8 cellular contexts compared by ENCODE assay signal in genomic region chr13:33284916-33285315, GRCh38. TPM values are rescaled to one million over a fixed set of nuclear protein-coding genes. Genes with fewer than 3 reads are reported as not detected.
DNase-seq lines count a peak whose midpoint lies in the region; ATAC-seq, FAIRE-seq and TF ChIP-seq lines count a peak whose summit lies in the region.

No MANE protein-coding gene starts in this region.

- TF ChIP-seq EP300 in GM12878 (IDR thresholded peaks at IDR 0.05; ENCODE audit: borderline replicate concordance in 1 of 2, control insufficient read depth in 1 of 2, low read depth in 2 of 2, low read length in 2 of 2): no peak

- POLR2A ChIA-PET in GM12878 (lab: Charles Lee): no interaction called here

- H3K79me2 ChIP-seq in GM12878 (ENCODE audit: control insufficient read depth, insufficient read depth, low read length): no peaks in the 10 kb centered on the region

- H3K4me2 ChIP-seq in GM12878 (ENCODE audit: control insufficient read depth, insufficient read depth): peak overlapping the region; percentile 90

- no peak for DNase-seq in GM12892 (ENCODE audit: insufficient read length)
- no peak for DNase-seq in GM12878 (ENCODE audit: low read depth, low spot score)
- peak; percentile 77 for DNase-seq in superior temporal gyrus (ENCODE audit: extremely low spot score)
- DNase-seq in NCI-H1694 treated with DMSO at 0.1 percent for 48 hours (lab: John Stamatoyannopoulos, UW): no peak
- no peak for DNase-seq in activated CD4-positive, alpha-beta T cell treated with anti-CD3 and anti-CD28 coated beads, Interleukin-2, amount 50 U/mL, for 48 hours
- DNase-seq in GDM1 (lab: John Stamatoyannopoulos, UW): no peak

- no peaks in the 10 kb centered on the region for H3K4me1 ChIP-seq in GM12878 (ENCODE audit: control insufficient read depth, insufficient read depth, low read length)

- no peak for TF ChIP-seq POLR2A in GM12892 (IDR thresholded peaks at IDR 0.05; ENCODE audit: low read depth, low read length)
- no peak for TF ChIP-seq POLR2A in GM12878 (IDR thresholded peaks at IDR 0.05; ENCODE audit: low read depth, low read length)

- SMC1A ChIA-PET in GM12878 (lab: Charles Lee; ENCODE audit: uncharacterized antibody, unreplicated experiment): interaction anchor here (0.7 to 1.2 kb wide), 3 partner anchors 27 to 57 kb away, joined by 3 to 5 read pairs (median 3); no protein-coding TSS in a partner anchor

- H3K36me3 ChIP-seq in GM12878 (ENCODE audit: control insufficient read depth in 2 of 2, insufficient read depth in 2 of 2, low read length in 1 of 2): no peaks in the 10 kb centered on the region

- in situ Hi-C loops in GM12878 (cut with MboI): no loop called here

- intact Hi-C loops in GM12878 (cut with micrococcal nuclease; ENCODE audit: unreplicated experiment): no loop called here

- no peaks in the 10 kb centered on the region for H4K20me1 ChIP-seq in GM12878 (ENCODE audit: control insufficient read depth, insufficient read depth)

- ATAC-seq in HG02938 (IDR thresholded peaks at IDR 0.05; ENCODE audit: unreplicated experiment) (peak; percentile 22), GM12878 (peak; percentile 27)

- H2AFZ ChIP-seq in GM12878 (ENCODE audit: control insufficient read depth, low read depth, low read length): peak overlapping the region; percentile 97

- H3K27me3 ChIP-seq in GM12878 (replicated peaks in 1 of 2; ENCODE audit: control insufficient read depth in 2 of 2, insufficient read depth in 2 of 2, low read length in 1 of 2) (no peaks in the 10 kb centered on the region; a peak in 1 of 4 replicates), layer of hippocampus (ENCODE audit: control insufficient read depth, insufficient read depth, low read length) (no peaks in the 10 kb centered on the region)

- FAIRE-seq in GM12892 (lab: Jason Lieb, UNC) (peak; percentile 30), GM12878 (lab: Jason Lieb, UNC) (no peak)

- no peaks in the 10 kb centered on the region for H3K9me3 ChIP-seq in GM12878 (replicated peaks; ENCODE audit: control insufficient read depth, insufficient read depth, low read length)

- H3K27ac ChIP-seq in GM12878 (ENCODE audit: control insufficient read depth, insufficient read depth) (no peak overlapping the region), layer of hippocampus (ENCODE audit: low read depth, low read length) (peak overlapping the region; percentile 86)

- peak overlapping the region; percentile 70 for H3K4me3 ChIP-seq in GM12878

- CTCF ChIA-PET in GM12878 (lab: Yijun Ruan, JAX): no interaction called here

- peak overlapping the region; percentile 71 for H3K9ac ChIP-seq in GM12878 (ENCODE audit: control insufficient read depth, insufficient read depth, low read length)

- 28% methylated on average over 6 of the region's 6 CpGs for WGBS in GM12878 (ENCODE audit: insufficient coverage, insufficient replicate concordance, low lambda C conversion rate, missing lambda C conversion rate)

- no peak for TF ChIP-seq CTCF in GM12878 (IDR thresholded peaks at IDR 0.05 in 2 of 3, conservative IDR thresholded peaks at IDR 0.05 in 1 of 3; ENCODE audit: control insufficient read depth in 2 of 3, extremely low read depth in 1 of 3, insufficient read depth in 1 of 3, low read depth in 3 of 3, low read length in 3 of 3)

- TF ChIP-seq RAD21 in GM12878 (IDR thresholded peaks at IDR 0.05; ENCODE audit: insufficient read depth, low read depth, low read length): no peak

- no TSS peak for BruUV-seq in GM12878 (replicated peaks; lab: Mats Ljungman, UMichigan)

- RAD21 ChIA-PET in GM12878 (lab: Charles Lee; ENCODE audit: unreplicated experiment): no interaction called here

TF ChIP-seq in GM12878, 131 proteins besides CTCF, POLR2A, EP300 and RAD21 (continues in another document):
- TF ChIP-seq ZBTB33 (IDR thresholded peaks at IDR 0.05): no peak
- TF ChIP-seq RBBP5 (conservative IDR thresholded peaks at IDR 0.05): no peak
- TF ChIP-seq ZBTB40 (IDR thresholded peaks at IDR 0.05; ENCODE audit: borderline replicate concordance): no peak
- TF ChIP-seq IRF3 (IDR thresholded peaks at IDR 0.05): no peak
- TF ChIP-seq NFYA (IDR thresholded peaks at IDR 0.05; ENCODE audit: borderline replicate concordance, low read depth, low read length): no peak

RNA-seq across cellular contexts. Expression of gene STARD13, which starts 0.6 kb away (rescaled TPM):
- polyA plus RNA-seq in GM12892 (2012; ENCODE audit: missing spikeins): 3.4 TPM
- 81.3 and 82.3 TPM in 2 replicates for total RNA-seq in GM12878 (2013; cell fraction: nucleolus; rRNA removed)
- total RNA-seq in GM12878 (2014; rRNA removed): 12.8 and 14.0 TPM in 2 replicates
- total RNA-seq in GM12878 (2014; rRNA removed; fragmentation: Illumina TruSeq; extraction: Trizol): 9.0 and 9.3 TPM in 2 replicates
- 15.1 and 15.9 TPM in 2 replicates for total RNA-seq in GM12878 (2021)
- polyA plus RNA-seq in GM12878 (2011; ENCODE audit: low read depth): 1.5 TPM
- polyA plus RNA-seq in GM12878 (2011; rRNA removed): 35.7 and 41.6 TPM in 2 replicates
- polyA plus RNA-seq in GM12878 (2011; cell fraction: cytosol; rRNA removed): 26.2 and 26.5 TPM in 2 replicates
- polyA plus RNA-seq in GM12878 (2011; cell fraction: nucleus; rRNA removed): 90.1 and 92.8 TPM in 2 replicates
- polyA plus RNA-seq in GM12878 (2012): 2.1 and 4.1 TPM in 2 replicates
- polyA plus RNA-seq in GM12878 (2014; fragmentation: Illumina TruSeq; extraction: Trizol): 7.5 and 8.6 TPM in 2 replicates
- polyA plus RNA-seq in GM12878 (2014; fragmentation: Nextera tagmentation; extraction: Ambion mirVana): 1 to 10 TPM; 4.0 to 4.1 TPM
- 7.9 and 11.5 TPM in 2 replicates for polyA plus RNA-seq in GM12878 (2014; rRNA removed)
- polyA plus RNA-seq in GM12878 (2016; fragmentation: Nextera tagmentation; extraction: Ambion mirVana): 10 to 100 TPM in 1 of 2 experiments, 1 to 10 TPM in 1; 9.8 to 10.5 TPM
- polyA minus RNA-seq in GM12878 (2011; rRNA and poly(A)+ RNA removed): 91.4 and 92.1 TPM in 2 replicates
- polyA minus RNA-seq in GM12878 (2011; cell fraction: cytosol; rRNA and poly(A)+ RNA removed): 17.9 and 24.3 TPM in 2 replicates
- 85.5 and 147 TPM in 2 replicates for polyA minus RNA-seq in GM12878 (2011; cell fraction: nucleus; rRNA and poly(A)+ RNA removed)
